1 cellular context compared by ENCODE assay signal in the genomic region with DNA sequence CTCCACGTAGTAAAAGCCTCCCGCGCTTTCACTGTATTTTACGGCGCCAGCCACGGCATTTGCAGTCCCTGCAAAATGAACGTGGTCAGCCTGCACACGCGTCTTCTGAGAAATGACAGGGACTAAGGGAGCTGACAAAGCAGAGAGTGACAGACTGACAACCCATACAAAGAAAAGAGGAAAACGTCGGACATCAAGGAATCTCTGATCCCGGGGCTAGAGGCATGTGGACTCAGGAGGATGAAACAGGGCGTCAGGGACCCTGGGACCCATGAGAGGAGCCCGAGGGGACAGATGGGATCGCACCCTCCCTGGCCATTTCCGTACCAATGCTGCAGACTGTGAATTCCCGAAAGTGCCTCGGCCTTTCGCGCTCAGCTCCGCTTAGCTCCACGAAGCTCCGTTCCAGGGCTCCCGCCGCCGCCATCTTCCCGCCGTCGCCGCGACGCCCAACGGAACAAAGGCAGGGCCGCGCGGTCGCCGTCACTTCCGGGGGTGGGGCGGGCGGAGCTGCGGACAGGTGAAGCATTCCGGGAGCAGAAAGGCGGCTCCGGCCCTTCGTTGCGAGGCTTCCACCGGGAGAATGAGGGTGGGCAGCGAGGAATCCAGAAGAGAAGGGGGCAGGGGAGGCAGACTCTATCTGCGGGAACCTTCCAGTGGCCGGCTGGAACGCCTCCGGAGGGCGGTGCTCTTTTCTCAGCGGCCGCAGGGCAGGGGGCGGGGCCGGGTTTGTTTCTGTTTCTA.
TF ChIP-seq lines count a peak whose summit lies in the region.

A gene with protein sequence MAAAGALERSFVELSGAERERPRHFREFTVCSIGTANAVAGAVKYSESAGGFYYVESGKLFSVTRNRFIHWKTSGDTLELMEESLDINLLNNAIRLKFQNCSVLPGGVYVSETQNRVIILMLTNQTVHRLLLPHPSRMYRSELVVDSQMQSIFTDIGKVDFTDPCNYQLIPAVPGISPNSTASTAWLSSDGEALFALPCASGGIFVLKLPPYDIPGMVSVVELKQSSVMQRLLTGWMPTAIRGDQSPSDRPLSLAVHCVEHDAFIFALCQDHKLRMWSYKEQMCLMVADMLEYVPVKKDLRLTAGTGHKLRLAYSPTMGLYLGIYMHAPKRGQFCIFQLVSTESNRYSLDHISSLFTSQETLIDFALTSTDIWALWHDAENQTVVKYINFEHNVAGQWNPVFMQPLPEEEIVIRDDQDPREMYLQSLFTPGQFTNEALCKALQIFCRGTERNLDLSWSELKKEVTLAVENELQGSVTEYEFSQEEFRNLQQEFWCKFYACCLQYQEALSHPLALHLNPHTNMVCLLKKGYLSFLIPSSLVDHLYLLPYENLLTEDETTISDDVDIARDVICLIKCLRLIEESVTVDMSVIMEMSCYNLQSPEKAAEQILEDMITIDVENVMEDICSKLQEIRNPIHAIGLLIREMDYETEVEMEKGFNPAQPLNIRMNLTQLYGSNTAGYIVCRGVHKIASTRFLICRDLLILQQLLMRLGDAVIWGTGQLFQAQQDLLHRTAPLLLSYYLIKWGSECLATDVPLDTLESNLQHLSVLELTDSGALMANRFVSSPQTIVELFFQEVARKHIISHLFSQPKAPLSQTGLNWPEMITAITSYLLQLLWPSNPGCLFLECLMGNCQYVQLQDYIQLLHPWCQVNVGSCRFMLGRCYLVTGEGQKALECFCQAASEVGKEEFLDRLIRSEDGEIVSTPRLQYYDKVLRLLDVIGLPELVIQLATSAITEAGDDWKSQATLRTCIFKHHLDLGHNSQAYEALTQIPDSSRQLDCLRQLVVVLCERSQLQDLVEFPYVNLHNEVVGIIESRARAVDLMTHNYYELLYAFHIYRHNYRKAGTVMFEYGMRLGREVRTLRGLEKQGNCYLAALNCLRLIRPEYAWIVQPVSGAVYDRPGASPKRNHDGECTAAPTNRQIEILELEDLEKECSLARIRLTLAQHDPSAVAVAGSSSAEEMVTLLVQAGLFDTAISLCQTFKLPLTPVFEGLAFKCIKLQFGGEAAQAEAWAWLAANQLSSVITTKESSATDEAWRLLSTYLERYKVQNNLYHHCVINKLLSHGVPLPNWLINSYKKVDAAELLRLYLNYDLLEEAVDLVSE (N-terminal part only) (minus strand): TSS at position 459 of the 744 bp plus-strand sequence. CDS start 32 bp downstream, at position 427.

TF ChIP-seq in HepG2, 621 proteins besides CTCF, POLR2A, EP300 and RAD21 (continued from another document and continues in another):
- TF ChIP-seq MLX (CRISPR knock-in tag; IDR thresholded peaks at IDR 0.05) = no peak
- no peak for TF ChIP-seq ELK4 (CRISPR knock-in tag; IDR thresholded peaks at IDR 0.05; ENCODE audit: borderline replicate concordance)
- TF ChIP-seq ZNF230 (CRISPR knock-in tag; IDR thresholded peaks at IDR 0.05) = peak; percentile 79
- TF ChIP-seq ZNF772 (CRISPR knock-in tag; IDR thresholded peaks at IDR 0.05) = peak; percentile 91
- no peak for TF ChIP-seq SIX1 (CRISPR knock-in tag; IDR thresholded peaks at IDR 0.05; ENCODE audit: borderline replicate concordance)
- TF ChIP-seq ZNF460 (CRISPR knock-in tag; IDR thresholded peaks at IDR 0.05; ENCODE audit: borderline replicate concordance) = no peak
- TF ChIP-seq NFAT5 (CRISPR knock-in tag; IDR thresholded peaks at IDR 0.05) = peak; percentile 56
- TF ChIP-seq ZFYVE20 (CRISPR knock-in tag; IDR thresholded peaks at IDR 0.05; ENCODE audit: borderline replicate concordance, low read depth) = peak; percentile 49; the same call in 1 of the 2 replicates
- TF ChIP-seq YEATS4 (CRISPR knock-in tag; IDR thresholded peaks at IDR 0.05; ENCODE audit: borderline replicate concordance) = peak; percentile 92
- TF ChIP-seq ARHGAP35 (CRISPR knock-in tag; IDR thresholded peaks at IDR 0.05; ENCODE audit: borderline replicate concordance) = 0 out of 2 replicates have a peak, but pooled peaks have one; percentile 72
- TF ChIP-seq POLR2G (IDR thresholded peaks at IDR 0.05; ENCODE audit: low read depth, low read length) = peak; percentile 97
- peak; percentile 69 for TF ChIP-seq MED1 (CRISPR knock-in tag; IDR thresholded peaks at IDR 0.05)
- TF ChIP-seq SAFB2 (CRISPR knock-in tag; IDR thresholded peaks at IDR 0.05; ENCODE audit: borderline replicate concordance, low read depth) = 0 out of 2 replicates have a peak, but pooled peaks have one; percentile 80
- peak; percentile 48 for TF ChIP-seq ARID5B (CRISPR knock-in tag; IDR thresholded peaks at IDR 0.05)
- peak; percentile 93 for TF ChIP-seq GMEB1 (CRISPR knock-in tag; IDR thresholded peaks at IDR 0.05; ENCODE audit: borderline replicate concordance)
- no peak for TF ChIP-seq HNRNPUL1 (IDR thresholded peaks at IDR 0.05; ENCODE audit: low read depth, low read length)
- peak; percentile 86; the same call in 1 of the 2 replicates for TF ChIP-seq NR0B2 (CRISPR knock-in tag; IDR thresholded peaks at IDR 0.05)
- TF ChIP-seq POGZ (CRISPR knock-in tag; IDR thresholded peaks at IDR 0.05) = peak; percentile 80
- TF ChIP-seq PPARG (CRISPR knock-in tag; conservative IDR thresholded peaks at IDR 0.05) = no peak
- no peak for TF ChIP-seq STAT5B (CRISPR knock-in tag; IDR thresholded peaks at IDR 0.05)
- no peak for TF ChIP-seq TAF15 (IDR thresholded peaks at IDR 0.05; ENCODE audit: low read depth, low read length, poor library complexity, severe bottlenecking)
- TF ChIP-seq, protein P1, sequence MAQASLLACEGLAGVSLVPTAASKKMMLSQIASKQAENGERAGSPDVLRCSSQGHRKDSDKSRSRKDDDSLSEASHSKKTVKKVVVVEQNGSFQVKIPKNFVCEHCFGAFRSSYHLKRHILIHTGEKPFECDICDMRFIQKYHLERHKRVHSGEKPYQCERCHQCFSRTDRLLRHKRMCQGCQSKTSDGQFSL (CRISPR knock-in tag; IDR thresholded peaks at IDR 0.05) = 0 out of 2 replicates have a peak, but pooled peaks have one; percentile 15
- 0 out of 2 replicates have a peak, but pooled peaks have one; percentile 9 for TF ChIP-seq SOX13 (IDR thresholded peaks at IDR 0.05)
- TF ChIP-seq SOX13 (CRISPR knock-in tag; conservative IDR thresholded peaks at IDR 0.05 in 1 of 2, IDR thresholded peaks at IDR 0.05 in 1 of 2) = peak in 1 of 2 experiments; percentile 59; a peak in 2 of 4 replicates
- TF ChIP-seq ZNF3 (CRISPR knock-in tag; IDR thresholded peaks at IDR 0.05) = no peak
- no peak; the same call in 1 of the 2 replicates for TF ChIP-seq ZBTB37 (CRISPR knock-in tag; IDR thresholded peaks at IDR 0.05)
- no peak for TF ChIP-seq ZNF878 (CRISPR knock-in tag; IDR thresholded peaks at IDR 0.05)
- TF ChIP-seq E2F5 (CRISPR knock-in tag; conservative IDR thresholded peaks at IDR 0.05) = peak; percentile 57; the same call in 1 of the 2 replicates
- no peak for TF ChIP-seq ZNF10 (CRISPR knock-in tag; IDR thresholded peaks at IDR 0.05; ENCODE audit: borderline replicate concordance, low read depth)
- TF ChIP-seq HNF4A (CRISPR knock-in tag; IDR thresholded peaks at IDR 0.05) = peak; percentile 18; the same call in 1 of the 2 replicates
